8 cellular contexts compared by ENCODE assay signal in genomic region chr5:105213078-105213477, GRCh38.
"Had no signal": no experiment of that assay in that cellular context is flagged by ENCODE, and none has a peak within 500 bp of the region (broad histone marks: within the 10 kb centered on the region; RNA-seq: fewer than 3 reads in every experiment).

No MANE protein-coding gene starts in this region.

- H3K4me3 ChIP-seq: GM23248, GM23338, HAP-1 had no signal

- H3K4me2 ChIP-seq: GM23338 had no signal

- H3K27ac ChIP-seq: GM23248 had no signal

- DNase-seq: GM23248, GOT3, H7, H9, HCEC 1CT, HFFc6 had no signal

- H2AFZ ChIP-seq: GM23248, GM23338 had no signal

- H3K9me3 ChIP-seq: HAP-1 had no signal

- H3K36me3 ChIP-seq: HAP-1 had no signal
